Comparison of ENCODE assay signal across 29 cellular contexts in genomic region chr12:71135812-71136176, GRCh38. TPM values are rescaled to one million over a fixed set of nuclear protein-coding genes. Genes with fewer than 3 reads are reported as not detected.
A peak's percentile ranks its signal among the peaks of the same experiment; 100 is the strongest.
DNase-seq lines count a peak whose midpoint lies in the region; ATAC-seq, FAIRE-seq and TF ChIP-seq lines count a peak whose summit lies in the region.
"Had no signal": no experiment of that assay in that cellular context is flagged by ENCODE, and none has a peak within 500 bp of the region (broad histone marks: within the 10 kb centered on the region; RNA-seq: fewer than 3 reads in every experiment).

No MANE protein-coding gene starts in this region.

- no TSS peak for BruUV-seq in HepG2 (replicated peaks; lab: Mats Ljungman, UMichigan)

- 52% methylated on average over 3 of the region's 3 CpGs for WGBS in right lobe of liver (ENCODE audit: insufficient coverage, low coverage, low lambda C conversion rate, missing lambda C conversion rate)
- 88% methylated on average over 3 of the region's 3 CpGs for WGBS in HepG2 (ENCODE audit: low lambda C conversion rate)

- H3K4me3 ChIP-seq in right lobe of liver (no peak overlapping the region), HepG2 (replicated peaks in 1 of 3; ENCODE audit: insufficient read depth in 1 of 3, low read depth in 2 of 3, low read length in 3 of 3) (no peak overlapping the region), LNCaP clone FGC (ENCODE audit: low read depth, low read length) (no peak overlapping the region), choroid plexus epithelial cell (ENCODE audit: low read depth, low read length) (no peak overlapping the region)
- H3K4me3 ChIP-seq: gastroesophageal sphincter, vagina had no signal

- in situ Hi-C loops in HepG2 (cut with HindIII; ENCODE audit: extremely low pct_ligation_motif_present, low pct_unique_long_range_greater_than_20kb) = loop anchor here (10.0 to 25.0 kb wide), 2 partner anchors 249 to 602 kb away; no protein-coding TSS in a partner anchor

- no peak for TF ChIP-seq EP300 in HepG2 (IDR thresholded peaks at IDR 0.05; ENCODE audit: low read depth in 2 of 2, low read length in 2 of 2)
- no peak for TF ChIP-seq EP300 in HepG2 (CRISPR knock-in tag; IDR thresholded peaks at IDR 0.05; ENCODE audit: borderline replicate concordance)

- H3K36me3 ChIP-seq in right lobe of liver (no peaks in the 10 kb centered on the region), HepG2 (replicated peaks in 1 of 2; ENCODE audit: control insufficient read depth in 1 of 2, insufficient read depth in 2 of 2, low read length in 2 of 2) (no peaks in the 10 kb centered on the region)
- H3K36me3 ChIP-seq: gastroesophageal sphincter, vagina had no signal

- H3K27me3 ChIP-seq in right lobe of liver = no peaks in the 10 kb centered on the region
- H3K27me3 ChIP-seq in HepG2 (ENCODE audit: control insufficient read depth in 1 of 2, insufficient read depth in 2 of 2, low read length in 2 of 2) = no peaks in the 10 kb centered on the region
- H3K27me3 ChIP-seq: gastroesophageal sphincter, vagina had no signal

- H3K27ac ChIP-seq in right lobe of liver (no peak overlapping the region), HepG2 (ENCODE audit: extremely low read length, insufficient read depth, low read length) (no peak overlapping the region)
- H3K27ac ChIP-seq: gastroesophageal sphincter, vagina had no signal

- H3K4me1 Mint-ChIP-seq in activated T-helper 1 cell treated with anti-CD3 and anti-CD28 coated beads, Interleukin-12 subunit alpha, Interleukin-12 subunit beta, Interleukin-2, Interleukin-4 antibody, amounts not matched to agents 30 ng/mL and 10 ng/mL and 1 ng/mL, durations not matched to agents 14 hours and 24 hours and 36 hours (ENCODE audit: low read depth) = no peaks in the 10 kb centered on the region
- H3K4me1 Mint-ChIP-seq: naive thymus-derived CD4-positive, alpha-beta T cell had no signal

- DNase-seq in right lobe of liver (no peak), HepG2 (ENCODE audit: low spot score) (no peak), LNCaP clone FGC (ENCODE audit: low read depth) (peak; percentile 56), choroid plexus epithelial cell (ENCODE audit: low read depth) (peak; percentile 71), NCI-H2171 (lab: John Stamatoyannopoulos, UW) (no peak), left lobe of liver (ENCODE audit: low spot score) (no peak)
- no peak for DNase-seq in activated T-helper 1 cell treated with anti-CD3 and anti-CD28 coated beads, Interleukin-12 subunit alpha, Interleukin-12 subunit beta, Interleukin-2, Interleukin-4 antibody, amounts not matched to agents 30 ng/mL and 10 ng/mL and 1 ng/mL, durations not matched to agents 14 hours and 24 hours and 36 hours (ENCODE audit: low spot score)
- DNase-seq: activated CD4-positive, alpha-beta T cell treated with anti-CD3 and anti-CD28 coated beads for 1 hour; activated CD8-positive, alpha-beta memory T cell treated with anti-CD3 and anti-CD28 coated beads for 24 hours; activated naive CD4-positive, alpha-beta T cell treated with anti-CD3 and anti-CD28 coated beads, Interleukin-2, amount 50 U/mL, for 16 hours; activated T-cell treated with anti-CD3 and anti-CD28 coated beads, Interleukin-2, amount 50 U/mL, for 48 hours; aorta; C1 segment of cervical spinal cord; central memory CD4-positive, alpha-beta T cell; DMS79; H7; kidney glomerular epithelial cell; mesendoderm; naive thymus-derived CD4-positive, alpha-beta T cell; NCI-H187; NCI-H446 treated with DMSO at 0.1 percent for 48 hours; RPMI8226; stimulated activated CD4-positive, alpha-beta T cell treated with anti-CD3 and anti-CD28 coated beads, Interleukin-15, amount 100 ng/mL, for 24 hours; substantia nigra; T-helper 9 cell had no signal

- no peaks in the 10 kb centered on the region for H3K36me3 Mint-ChIP-seq in activated T-helper 1 cell treated with anti-CD3 and anti-CD28 coated beads, Interleukin-12 subunit alpha, Interleukin-12 subunit beta, Interleukin-2, Interleukin-4 antibody, amounts not matched to agents 30 ng/mL and 10 ng/mL and 1 ng/mL, durations not matched to agents 14 hours and 24 hours and 36 hours (ENCODE audit: low read depth)
- H3K36me3 Mint-ChIP-seq: naive thymus-derived CD4-positive, alpha-beta T cell had no signal

- peak in 3 of 4 donors; percentile 11 to 47 (median 33) for ATAC-seq in right lobe of liver
- no peak for ATAC-seq in HepG2
- ATAC-seq in GM19452 (IDR thresholded peaks at IDR 0.05; ENCODE audit: unreplicated experiment) = no peak
- no peak for ATAC-seq in left lobe of liver
- ATAC-seq: gastroesophageal sphincter; naive thymus-derived CD4-positive, alpha-beta T cell; sciatic nerve had no signal

- no peaks in the 10 kb centered on the region for H3K9me3 Mint-ChIP-seq in activated T-helper 1 cell treated with anti-CD3 and anti-CD28 coated beads, Interleukin-12 subunit alpha, Interleukin-12 subunit beta, Interleukin-2, Interleukin-4 antibody, amounts not matched to agents 30 ng/mL and 10 ng/mL and 1 ng/mL, durations not matched to agents 14 hours and 24 hours and 36 hours

- peaks cover 2% of the 10 kb centered on the region for H3K27me3 Mint-ChIP-seq in activated T-helper 1 cell treated with anti-CD3 and anti-CD28 coated beads, Interleukin-12 subunit alpha, Interleukin-12 subunit beta, Interleukin-2, Interleukin-4 antibody, amounts not matched to agents 30 ng/mL and 10 ng/mL and 1 ng/mL, durations not matched to agents 14 hours and 24 hours and 36 hours (ENCODE audit: insufficient read depth)

- CTCF ChIA-PET in HepG2 (lab: Yijun Ruan, JAX; ENCODE audit: low intra/inter-chr PET ratio, low total read pairs) = no interaction called here

- no peak for FAIRE-seq in HepG2 (lab: Jason Lieb, UNC)

- no peak overlapping the region for H3K9ac ChIP-seq in HepG2 (ENCODE audit: insufficient read depth, low read depth, low read length)

- no peak overlapping the region for H3K4me2 ChIP-seq in HepG2 (ENCODE audit: low read depth, low read length)

- H3K4me1 ChIP-seq in right lobe of liver = peaks cover 0 to 10% (median 2%) of the 10 kb centered on the region in 4 donors
- H3K4me1 ChIP-seq in HepG2 (ENCODE audit: insufficient read depth, low read length) = peaks cover 53% of the 10 kb centered on the region
- H3K4me1 ChIP-seq: gastroesophageal sphincter, vagina had no signal

- TF ChIP-seq CTCF in right lobe of liver (IDR thresholded peaks at IDR 0.05) = no peak
- no peak for TF ChIP-seq CTCF in HepG2 (CRISPR knock-in tag; IDR thresholded peaks at IDR 0.05)
- TF ChIP-seq CTCF in LNCaP clone FGC (IDR thresholded peaks at IDR 0.05; ENCODE audit: control insufficient read depth, extremely low read depth, insufficient read depth) = no peak
- no peak for TF ChIP-seq CTCF in choroid plexus epithelial cell (conservative IDR thresholded peaks at IDR 0.05; ENCODE audit: low read depth, low read length)

- POLR2A ChIA-PET in HepG2 (lab: Yijun Ruan, JAX) = no interaction called here

- no peak for TF ChIP-seq POLR2A in right lobe of liver (IDR thresholded peaks at IDR 0.05)
- TF ChIP-seq POLR2A in HepG2 (IDR thresholded peaks at IDR 0.05; ENCODE audit: insufficient read depth in 1 of 2, low read depth in 2 of 2, low read length in 2 of 2) = no peak

- no peaks in the 10 kb centered on the region for H3K79me2 ChIP-seq in HepG2 (ENCODE audit: insufficient read depth, low read length)

- no peak overlapping the region for H3K27ac Mint-ChIP-seq in activated T-helper 1 cell treated with anti-CD3 and anti-CD28 coated beads, Interleukin-12 subunit alpha, Interleukin-12 subunit beta, Interleukin-2, Interleukin-4 antibody, amounts not matched to agents 30 ng/mL and 10 ng/mL and 1 ng/mL, durations not matched to agents 14 hours and 24 hours and 36 hours
- H3K27ac Mint-ChIP-seq: naive thymus-derived CD4-positive, alpha-beta T cell had no signal

- H2AFZ ChIP-seq in HepG2 (ENCODE audit: low read length) = no peak overlapping the region

- no peaks in the 10 kb centered on the region for H4K20me1 ChIP-seq in HepG2 (ENCODE audit: insufficient read depth, low read length)

- no peak overlapping the region for H3K4me3 Mint-ChIP-seq in activated T-helper 1 cell treated with anti-CD3 and anti-CD28 coated beads, Interleukin-12 subunit alpha, Interleukin-12 subunit beta, Interleukin-2, Interleukin-4 antibody, amounts not matched to agents 30 ng/mL and 10 ng/mL and 1 ng/mL, durations not matched to agents 14 hours and 24 hours and 36 hours
- H3K4me3 Mint-ChIP-seq: naive thymus-derived CD4-positive, alpha-beta T cell had no signal

- no peak for TF ChIP-seq RAD21 in HepG2 (CRISPR knock-in tag; IDR thresholded peaks at IDR 0.05)

- H3K9me3 ChIP-seq in right lobe of liver (no peaks in the 10 kb centered on the region), HepG2 (ENCODE audit: low read length) (no peaks in the 10 kb centered on the region)
- H3K9me3 ChIP-seq: gastroesophageal sphincter, vagina had no signal

- intact Hi-C loops in right lobe of liver (cut with DNase I) = no loop called here
- intact Hi-C loops in HepG2 (cut with micrococcal nuclease; ENCODE audit: unreplicated experiment) = no loop called here
- intact Hi-C loops in activated T-helper 1 cell treated with anti-CD3 and anti-CD28 coated beads, Interleukin-12 subunit alpha, Interleukin-12 subunit beta, Interleukin-2, Interleukin-4 antibody, amounts not matched to agents 30 ng/mL and 10 ng/mL and 1 ng/mL, durations not matched to agents 14 hours and 24 hours and 36 hours (cut with micrococcal nuclease) = no loop called here

RNA-seq across cellular contexts. Expression of gene TSPAN8, which starts 22.0 kb away (rescaled TPM):
- total RNA-seq in right lobe of liver (10 to 100 TPM in 3 of 6 experiments, 1 to 10 TPM in 3; 2.0 to 12.6 (median 7.8) TPM), HepG2 (2016; rRNA removed; fragmentation: Illumina TruSeq; extraction: Trizol) (3.2 and 3.9 TPM in 2 replicates), left lobe of liver (12.0 TPM)
- total RNA-seq in HepG2 (2016; cell fraction: cytosol; rRNA removed; fragmentation: Illumina TruSeq; extraction: Trizol; ENCODE audit: low read depth) = 1.5 and 1.9 TPM in 2 replicates
- 3.2 and 3.7 TPM in 2 replicates for total RNA-seq in HepG2 (2016; cell fraction: insoluble cytoplasmic fraction; rRNA removed; fragmentation: Illumina TruSeq; extraction: Trizol)
- total RNA-seq in HepG2 (2016; cell fraction: membrane; rRNA removed; fragmentation: Illumina TruSeq; extraction: Trizol) = 2.6 and 4.1 TPM in 2 replicates
- total RNA-seq in HepG2 (2016; cell fraction: nucleus; rRNA removed; fragmentation: Illumina TruSeq; extraction: Trizol) = 2.5 and 2.8 TPM in 2 replicates
- 2.0 and 3.4 TPM in 2 replicates for polyA plus RNA-seq in HepG2 (2011; rRNA removed)
- polyA plus RNA-seq in HepG2 (2011; cell fraction: cytosol; rRNA removed) = 1.8 and 2.0 TPM in 2 replicates
- polyA plus RNA-seq in HepG2 (2011; cell fraction: nucleus; rRNA removed) = 0.50 and 0.56 TPM in 2 replicates
- 4.2 and 4.4 TPM in 2 replicates for polyA plus RNA-seq in HepG2 (2012)
- 2.0 and 2.6 TPM in 2 replicates for polyA plus RNA-seq in HepG2 (2016; cell fraction: cytosol; fragmentation: Illumina TruSeq; extraction: Trizol; ENCODE audit: low read depth)
- polyA plus RNA-seq in HepG2 (2016; cell fraction: insoluble cytoplasmic fraction; fragmentation: Illumina TruSeq; extraction: Trizol; ENCODE audit: low read depth) = 3.7 and 4.0 TPM in 2 replicates
- 1.8 and 2.3 TPM in 2 replicates for polyA plus RNA-seq in HepG2 (2016; cell fraction: membrane; fragmentation: Illumina TruSeq; extraction: Trizol; ENCODE audit: low read depth)
- polyA plus RNA-seq in HepG2 (2016; cell fraction: nucleus; fragmentation: Illumina TruSeq; extraction: Trizol; ENCODE audit: insufficient read depth, low read depth) = 2.8 and 5.2 TPM in 2 replicates
- polyA minus RNA-seq in HepG2 (2011; rRNA and poly(A)+ RNA removed; ENCODE audit: low replicate concordance) = 0.50 and 36.3 TPM in 2 replicates
- 1.4 TPM in 1 of 2 replicates, not detected in the other for polyA minus RNA-seq in HepG2 (2011; cell fraction: cytosol; rRNA and poly(A)+ RNA removed)
- 0.99 and 2.1 TPM in 2 replicates for polyA minus RNA-seq in HepG2 (2011; cell fraction: nucleus; rRNA and poly(A)+ RNA removed)
- total RNA-seq in activated T-helper 1 cell treated with anti-CD3 and anti-CD28 coated beads, Interleukin-12 subunit alpha, Interleukin-12 subunit beta, Interleukin-2, Interleukin-4 antibody, amounts not matched to agents 30 ng/mL and 10 ng/mL and 1 ng/mL, durations not matched to agents 14 hours and 24 hours and 36 hours = not detected in 2 replicates
- total RNA-seq: H7; naive thymus-derived CD4-positive, alpha-beta T cell had no signal
- polyA plus RNA-seq: naive thymus-derived CD4-positive, alpha-beta T cell had no signal

Comparison
In these comparisons a context has a peak if more than half of its experiments do, and no peak if none do; other contexts are left out.
1. ATAC-seq: peak in right lobe of liver (3 of 4); none in HepG2 (single experiment), GM19452 (single experiment) and left lobe of liver (single experiment).
2. DNase-seq: peak in LNCaP clone FGC (single experiment) and choroid plexus epithelial cell (single experiment); none in right lobe of liver (0 of 3), HepG2 (single experiment), NCI-H2171 (single experiment), activated T-helper 1 cell treated with anti-CD3 and anti-CD28 coated beads, Interleukin-12 subunit alpha, Interleukin-12 subunit beta, Interleukin-2, Interleukin-4 antibody, amounts not matched to agents 30 ng/mL and 10 ng/mL and 1 ng/mL, durations not matched to agents 14 hours and 24 hours and 36 hours (single experiment) and left lobe of liver (single experiment).